1 cellular context compared by ENCODE assay signal in genomic region chr1:209766051-209766450, GRCh38.
TF ChIP-seq lines count a peak whose summit lies in the region.

No MANE protein-coding gene starts in this region.

TF ChIP-seq in K562, 482 proteins besides CTCF, POLR2A, EP300 and RAD21:
- TF ChIP-seq ZNF175 (CRISPR knock-in tag; IDR thresholded peaks at IDR 0.05; ENCODE audit: low read depth) (no peak), BHLHE40 (IDR thresholded peaks at IDR 0.05; ENCODE audit: low read length) (0 out of 2 replicates have a peak, but pooled peaks have one; percentile 10), CBFA2T2 (conservative IDR thresholded peaks at IDR 0.05) (no peak)
